8 cellular contexts compared by ENCODE assay signal in genomic region chr9:124011460-124012301, GRCh38. TPM values are rescaled to one million over a fixed set of nuclear protein-coding genes. Genes with fewer than 3 reads are reported as not detected.
DNase-seq lines count a peak whose midpoint lies in the region; ATAC-seq, FAIRE-seq and TF ChIP-seq lines count a peak whose summit lies in the region.

Gene LHX2 (plus strand): TSS chr9:124011768. CDS start chr9:124012349, 581 bp downstream.

- FAIRE-seq in GM12891 (lab: Jason Lieb, UNC) = peak; percentile 83

- no peak within 1 kb of the TSS for H2AFZ ChIP-seq in osteoblast (ENCODE audit: low read length)

- no peaks in the 10 kb centered on the region for H3K79me2 ChIP-seq in osteoblast (ENCODE audit: insufficient read depth, low read length)

- H3K9me3 Mint-ChIP-seq in WTC11 = no peaks in the 10 kb centered on the region

- TF ChIP-seq POLR2A in GM12891 (IDR thresholded peaks at IDR 0.05; ENCODE audit: low read depth, low read length) = no peak

- no peak for TF ChIP-seq CTCF in AG04450 (IDR thresholded peaks at IDR 0.05; ENCODE audit: low read depth, low read length)
- TF ChIP-seq CTCF in WTC11 (IDR thresholded peaks at IDR 0.05) = no peak
- TF ChIP-seq CTCF in osteoblast (IDR thresholded peaks at IDR 0.05; ENCODE audit: extremely low read depth, low read depth, low read length) = no peak
- TF ChIP-seq CTCF in GM10248 (IDR thresholded peaks at IDR 0.05; ENCODE audit: control extremely low read depth, extremely low read depth, low read depth, missing control alignments) = no peak

- peak; percentile 76 for ATAC-seq in WTC11

- no peak within 1 kb of the TSS for H3K27ac Mint-ChIP-seq in WTC11

- H3K4me1 Mint-ChIP-seq in WTC11 = peaks cover 57% of the 10 kb centered on the region

- H3K27ac ChIP-seq in AG04450 (ENCODE audit: low read depth, low read length) (no peak within 1 kb of the TSS), osteoblast (ENCODE audit: low read depth, low read length) (no peak within 1 kb of the TSS)

- no peak for DNase-seq in AG04450 (ENCODE audit: low read depth, low spot score)
- no peak for DNase-seq in GM12891 (ENCODE audit: insufficient read length, low spot score)
- DNase-seq in NCI-H1436 (lab: John Stamatoyannopoulos, UW) = peak; percentile 94
- DNase-seq in WTC11 (ENCODE audit: low spot score) = peak; percentile 91
- DNase-seq in foreskin melanocyte = peak; percentile 54
- peak; percentile 98 for DNase-seq in osteoblast (ENCODE audit: insufficient read length, low spot score, missing footprints)
- no peak for DNase-seq in NK-92 treated with Interleukin-12 subunit alpha and Interleukin-12 subunit beta, amount 100 ng/mL, for 24 hours (lab: John Stamatoyannopoulos, UW)
- DNase-seq in GM10248 (ENCODE audit: extremely low spot score) = no peak

- POLR2A ChIA-PET in AG04450 (lab: Yijun Ruan, JAX) (no interaction called here), WTC11 (lab: Charles Lee) (no interaction called here), GM10248 (lab: Yijun Ruan, JAX) (no interaction called here)

- H3K36me3 ChIP-seq in osteoblast (ENCODE audit: insufficient read depth, low read length) = no peaks in the 10 kb centered on the region

- H3K4me3 ChIP-seq in AG04450 (ENCODE audit: low read depth, low read length) (peak within 1 kb of the TSS; percentile 17; the same call in 1 of the 2 replicates), osteoblast (ENCODE audit: insufficient read depth, low read length) (peak within 1 kb of the TSS; percentile 63)

- CTCF ChIA-PET in AG04450 (lab: Charles Lee) = no interaction called here
- CTCF ChIA-PET in WTC11 (lab: Charles Lee) = interaction anchor here (0.6 to 4.3 kb wide), 8 partner anchors 10 to 287 kb away, joined by 3 to 35 read pairs (median 5); no protein-coding TSS in a partner anchor
- CTCF ChIA-PET in GM10248 (lab: Yijun Ruan, JAX) = interaction anchor here (0.7 to 2.1 kb wide), 3 partner anchors 8 to 29 kb away, joined by 3 to 8 read pairs (median 3); no protein-coding TSS in a partner anchor

- H3K4me3 Mint-ChIP-seq in WTC11 = peak within 1 kb of the TSS; percentile 64

- H3K4me1 ChIP-seq in osteoblast (ENCODE audit: insufficient read depth, low read length) = no peaks in the 10 kb centered on the region

- H3K27me3 ChIP-seq in AG04450 (ENCODE audit: control insufficient read depth, insufficient read depth, low read length) = peaks cover 95% of the 10 kb centered on the region
- peaks cover 84% of the 10 kb centered on the region for H3K27me3 ChIP-seq in osteoblast (ENCODE audit: insufficient read depth, low read length)

- H4K20me1 ChIP-seq in osteoblast (ENCODE audit: insufficient read depth, low read length) = no peaks in the 10 kb centered on the region

- H3K9me3 ChIP-seq in AG04450 (ENCODE audit: control insufficient read depth, insufficient read depth, low read length) (peaks cover 25% of the 10 kb centered on the region; the same call in 1 of the 2 replicates), osteoblast (ENCODE audit: low read depth, low read length) (no peaks in the 10 kb centered on the region)

- peak within 1 kb of the TSS; percentile 68 for H3K4me2 ChIP-seq in osteoblast (ENCODE audit: insufficient read depth, low read length)

- no peaks in the 10 kb centered on the region for H3K36me3 Mint-ChIP-seq in WTC11

- H3K27me3 Mint-ChIP-seq in WTC11 (ENCODE audit: low read depth) = peaks cover 96% of the 10 kb centered on the region

TF ChIP-seq in GM12891, 5 proteins besides CTCF, POLR2A, EP300 and RAD21:
- TF ChIP-seq SPI1 (IDR thresholded peaks at IDR 0.05; ENCODE audit: low read depth, low read length) (no peak), POLR2AphosphoS5 (IDR thresholded peaks at IDR 0.05; ENCODE audit: low read depth, low read length) (no peak), TAF1 (IDR thresholded peaks at IDR 0.05; ENCODE audit: low read depth, low read length) (no peak), PAX5 (IDR thresholded peaks at IDR 0.05; ENCODE audit: insufficient read depth, low read length, severe bottlenecking) (no peak), POU2F2 (IDR thresholded peaks at IDR 0.05; ENCODE audit: low read depth, low read length) (no peak)

TF ChIP-seq in WTC11, 78 proteins besides CTCF, POLR2A, EP300 and RAD21 (continues in another document):
- TF ChIP-seq NFE2L1 (CRISPR knock-in tag; IDR thresholded peaks at IDR 0.05) = peak; percentile 96; the same call in 1 of the 2 replicates
- TF ChIP-seq JUN (CRISPR knock-in tag; IDR thresholded peaks at IDR 0.05) = no peak
- TF ChIP-seq OVOL2 (CRISPR knock-in tag; IDR thresholded peaks at IDR 0.05; ENCODE audit: borderline replicate concordance) = no peak
- TF ChIP-seq PRRX2 (CRISPR knock-in tag; IDR thresholded peaks at IDR 0.05) = no peak
- peak; percentile 98 for TF ChIP-seq ZNF263 (CRISPR knock-in tag; IDR thresholded peaks at IDR 0.05; ENCODE audit: low read depth)
- no peak for TF ChIP-seq ZNF317 (CRISPR knock-in tag; IDR thresholded peaks at IDR 0.05; ENCODE audit: borderline replicate concordance, low read depth)
- TF ChIP-seq STAT6 (CRISPR knock-in tag; conservative IDR thresholded peaks at IDR 0.05; ENCODE audit: low read depth) = no peak
- TF ChIP-seq EMX1 (CRISPR knock-in tag; IDR thresholded peaks at IDR 0.05) = no peak
- TF ChIP-seq NFYB (CRISPR knock-in tag; conservative IDR thresholded peaks at IDR 0.05; ENCODE audit: low read depth) = peak; percentile 61; the same call in 1 of the 2 replicates
- no peak for TF ChIP-seq ZNF219 (CRISPR knock-in tag; IDR thresholded peaks at IDR 0.05; ENCODE audit: borderline replicate concordance)
- no peak for TF ChIP-seq PREB (CRISPR knock-in tag; IDR thresholded peaks at IDR 0.05; ENCODE audit: borderline replicate concordance)
- peak; percentile 41; the same call in 1 of the 2 replicates for TF ChIP-seq ATF2 (CRISPR knock-in tag; IDR thresholded peaks at IDR 0.05; ENCODE audit: borderline replicate concordance, low read depth)

RNA-seq across cellular contexts. Expression of gene LHX2, which starts in this region (rescaled TPM):
- not detected in 2 replicates for polyA plus RNA-seq in AG04450 (2011; rRNA removed)
- polyA minus RNA-seq in AG04450 (2011; rRNA and poly(A)+ RNA removed) = not detected in 2 replicates
- polyA plus RNA-seq in GM12891 (2012; ENCODE audit: low read depth, missing spikeins) = 4.1 TPM
- 0.42 to 0.50 TPM in 2 of 3 replicates, not detected in the other for total RNA-seq in WTC11 (2021)
- not detected in 2 replicates for total RNA-seq in osteoblast

Comparison
In these comparisons a context has a peak if more than half of its experiments do, and no peak if none do; other contexts are left out.
1. Peak in DNase-seq and ATAC-seq in WTC11; RNA of the gene not detected or under 1 TPM.
2. Peak in DNase-seq, H3K4me3 ChIP-seq and H3K4me2 ChIP-seq in osteoblast; RNA of the gene not detected or under 1 TPM.
3. DNase-seq: peak in NCI-H1436 (single experiment) and foreskin melanocyte (single experiment); none in AG04450 (single experiment), GM12891 (single experiment), NK-92 treated with Interleukin-12 subunit alpha and Interleukin-12 subunit beta, amount 100 ng/mL, for 24 hours (single experiment) and GM10248 (single experiment).